8 cellular contexts compared by ENCODE assay signal in genomic region chr4:181301735-181302380, GRCh38.
DNase-seq lines count a peak whose midpoint lies in the region; ATAC-seq, FAIRE-seq and TF ChIP-seq lines count a peak whose summit lies in the region.

No MANE protein-coding gene starts in this region.

- H3K4me3 Mint-ChIP-seq in naive B cell: no peak overlapping the region

- H3K9ac ChIP-seq in K562 (ENCODE audit: insufficient read depth in 1 of 2, low read depth in 2 of 2, low read length in 2 of 2): no peak overlapping the region

- peak; percentile 12 to 24; a peak in 1 of 4 replicates for TF ChIP-seq RAD21 in K562 (CRISPR knock-in tag; conservative IDR thresholded peaks at IDR 0.05 in 1 of 2, IDR thresholded peaks at IDR 0.05 in 1 of 2)

- H3K4me2 ChIP-seq in K562 (ENCODE audit: insufficient read depth, low read length): no peak overlapping the region

- H2AFZ ChIP-seq in K562 (ENCODE audit: low read depth, low read length): no peak overlapping the region

- H3K79me2 ChIP-seq in K562 (ENCODE audit: control insufficient read depth, insufficient read depth, low read length): no peaks in the 10 kb centered on the region

- intact Hi-C loops in A673 (cut with micrococcal nuclease; ENCODE audit: unreplicated experiment) (loop anchor here (5.0 kb wide), 1 partner anchor 225 kb away; no protein-coding TSS in a partner anchor), K562 (cut with micrococcal nuclease) (loop anchor here (2.0 kb wide), 1 partner anchor 227 kb away; no protein-coding TSS in a partner anchor)

- H3K27ac Mint-ChIP-seq in naive B cell: no peak overlapping the region

- FAIRE-seq in K562 (lab: Jason Lieb, UNC): no peak

- WGBS in K562 (ENCODE audit: insufficient coverage, low coverage, missing lambda C conversion rate): 0% methylated on average over 7 of the region's 7 CpGs

- no peaks in the 10 kb centered on the region for H3K4me1 Mint-ChIP-seq in naive B cell

- BruUV-seq in A673 (replicated peaks; lab: Mats Ljungman, UMichigan) (no TSS peak), K562 (replicated peaks; lab: Mats Ljungman, UMichigan) (no TSS peak)

- H3K36me3 ChIP-seq in A673 (ENCODE audit: insufficient read depth, low read length, poor library complexity, severe bottlenecking) (no peaks in the 10 kb centered on the region), K562 (ENCODE audit: control insufficient read depth, insufficient read depth, low read length) (no peaks in the 10 kb centered on the region)

- POLR2A ChIA-PET in A673 (lab: Charles Lee; ENCODE audit: low non-redundant PET): no interaction called here
- POLR2A ChIA-PET in K562 (lab: Yijun Ruan, JAX): no interaction called here

- H4K20me1 ChIP-seq in K562 (replicated peaks; ENCODE audit: control insufficient read depth, insufficient read depth, low read length): no peaks in the 10 kb centered on the region

- TF ChIP-seq EP300 in K562 (IDR thresholded peaks at IDR 0.05; ENCODE audit: low read length): no peak

- H3K27me3 ChIP-seq in A673 (replicated peaks; ENCODE audit: insufficient read depth, low read depth, low read length, poor library complexity): peaks cover 56% of the 10 kb centered on the region
- no peaks in the 10 kb centered on the region for H3K27me3 ChIP-seq in K562 (ENCODE audit: control insufficient read depth in 2 of 2, insufficient read depth in 2 of 2, low read length in 2 of 2)

- in situ Hi-C loops in K562 (cut with MboI): no loop called here

- H3K27ac ChIP-seq in A673 (ENCODE audit: low read depth, low read length, poor library complexity, severe bottlenecking) (no peak overlapping the region), K562 (ENCODE audit: extremely low read depth, low read depth, low read length) (no peak overlapping the region)

- TF ChIP-seq CTCF in A673 (conservative IDR thresholded peaks at IDR 0.05; ENCODE audit: low read depth, low read length) (peak; percentile 69), K562 (IDR thresholded peaks at IDR 0.05 in 2 of 3, conservative IDR thresholded peaks at IDR 0.05 in 1 of 3; ENCODE audit: insufficient read depth in 2 of 3, low read depth in 1 of 3, low read length in 3 of 3) (peak; percentile 13 to 53 (median 43); a peak in 3 of 6 replicates)

- H3K36me3 Mint-ChIP-seq in naive B cell: no peaks in the 10 kb centered on the region

- no peak overlapping the region for H3K4me3 ChIP-seq in A673 (ENCODE audit: low read depth, low read length, poor library complexity, severe bottlenecking)
- no peak overlapping the region for H3K4me3 ChIP-seq in K562

- H3K27me3 Mint-ChIP-seq in naive B cell: no peaks in the 10 kb centered on the region

- no peaks in the 10 kb centered on the region for H3K9me3 ChIP-seq in A673 (ENCODE audit: low read depth, low read length, poor library complexity, severe bottlenecking)
- no peaks in the 10 kb centered on the region for H3K9me3 ChIP-seq in K562 (replicated peaks; ENCODE audit: control insufficient read depth, insufficient read depth, low read depth, low read length)

- CTCF ChIA-PET in A673 (lab: Charles Lee): no interaction called here
- CTCF ChIA-PET in K562 (lab: Yijun Ruan, JAX; ENCODE audit: low intra/inter-chr PET ratio): no interaction called here

- H3K9me1 ChIP-seq in K562 (ENCODE audit: control insufficient read depth, insufficient read depth, low read length): no peaks in the 10 kb centered on the region

- DNase-seq in A673 (ENCODE audit: low spot score) (peak; percentile 50), GM04504 (ENCODE audit: low read depth) (peak; percentile 10), NCI-H2107 (lab: John Stamatoyannopoulos, UW) (peak; percentile 67), K562 (ENCODE audit: extremely low read depth in 1 of 4, low spot score in 3 of 4) (peak; percentile 9 to 45 (median 34)), naive B cell (peak; percentile 0), cerebellum (ENCODE audit: low spot score) (no peak), ureter (ENCODE audit: low spot score) (no peak)

- TF ChIP-seq POLR2A in K562 (conservative IDR thresholded peaks at IDR 0.05): no peak

- H3K9me3 Mint-ChIP-seq in naive B cell: peaks cover 0 to 5% (median 0%) of the 10 kb centered on the region in 7 donors

- ATAC-seq in HG02885 (IDR thresholded peaks at IDR 0.05; ENCODE audit: poor library complexity, unreplicated experiment): peak; percentile 96
- ATAC-seq in K562: peak; percentile 42; the same call in 1 of the 3 replicates
- ATAC-seq in naive B cell (ENCODE audit: low read depth in 2 of 2): no peak

- H3K4me1 ChIP-seq in A673 (ENCODE audit: insufficient read depth, low read length, poor library complexity, severe bottlenecking) (no peaks in the 10 kb centered on the region), K562 (replicated peaks in 1 of 2; ENCODE audit: control insufficient read depth in 2 of 2, insufficient read depth in 2 of 2, low read length in 2 of 2) (no peaks in the 10 kb centered on the region)

TF ChIP-seq in K562, 482 proteins besides CTCF, POLR2A, EP300 and RAD21:
- TF ChIP-seq SMC3 (conservative IDR thresholded peaks at IDR 0.05; ENCODE audit: insufficient read depth, low read depth, low read length) (0 out of 2 replicates have a peak, but pooled peaks have one; percentile 18), E2F3 (CRISPR knock-in tag; IDR thresholded peaks at IDR 0.05) (no peak)
TF ChIP-seq in K562: peak in this region for 1.

Comparison
In these comparisons a context has a peak if more than half of its experiments do, and no peak if none do; other contexts are left out.
1. DNase-seq: peak in A673 (single experiment), GM04504 (single experiment), NCI-H2107 (single experiment), K562 (4 of 4) and naive B cell (single experiment); none in cerebellum (single experiment) and ureter (single experiment).
2. ATAC-seq: peak in HG02885 (single experiment) and K562 (single experiment); none in naive B cell (0 of 2).